ENCODE assay signal across 13 cellular contexts in the genomic region with DNA sequence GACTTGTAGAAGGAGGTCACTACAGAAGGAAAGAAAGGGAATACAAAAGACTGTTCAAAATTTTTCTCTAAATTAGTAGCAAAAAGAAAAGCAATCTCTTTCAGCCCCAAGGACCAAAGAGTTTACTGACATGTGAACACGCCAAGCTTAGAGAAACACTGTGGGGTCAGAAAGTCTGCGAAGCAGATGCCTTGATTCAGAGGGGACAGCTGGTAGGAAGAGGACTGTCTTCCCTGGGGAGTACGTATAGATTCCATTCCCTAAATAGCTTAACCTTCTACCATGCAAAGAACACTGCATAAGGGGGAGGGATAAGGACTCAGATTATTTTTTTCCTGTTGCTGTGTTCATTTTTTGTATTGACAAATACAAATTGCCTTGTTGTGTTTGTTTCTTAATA.
"Had no signal": no experiment of that assay in that cellular context is flagged by ENCODE, and none has a peak within 500 bp of the region (broad histone marks: within the 10 kb centered on the region; RNA-seq: fewer than 3 reads in every experiment).

No MANE protein-coding gene starts in this region.

- H3K4me3 ChIP-seq: body of pancreas, suprapubic skin had no signal

- H3K9me3 ChIP-seq: body of pancreas, suprapubic skin had no signal

- DNase-seq: activated CD4-positive, alpha-beta T cell treated with anti-CD3 and anti-CD28 coated beads, Interleukin-2, amount 50 U/mL, for 1 hour; activated T-cell treated with anti-CD3 and anti-CD28 coated beads, Interleukin-2, amount 50 U/mL, for 1 hour; body of pancreas; effector memory CD8-positive, alpha-beta T cell; hippocampal formation; kidney glomerular epithelial cell; natural killer cell; stimulated activated CD4-positive, alpha-beta T cell treated with anti-CD3 and anti-CD28 coated beads, Interleukin-4, amount 100 ng/mL, for 1 hour; stimulated activated CD8-positive, alpha-beta memory T cell treated with anti-CD3 and anti-CD28 coated beads, Interleukin-4, amount 100 ng/mL, for 48 hours; stimulated activated naive CD8-positive, alpha-beta T cell treated with anti-CD3 and anti-CD28 coated beads, Interleukin-15, Interleukin-2, amounts not matched to agents 100 U/mL and 50 U/mL, for 24 hours; T-helper 2 cell had no signal

- ATAC-seq: body of pancreas; effector memory CD8-positive, alpha-beta T cell; natural killer cell; sciatic nerve; stimulated activated naive CD8-positive, alpha-beta T cell treated with anti-CD3 and anti-CD28 coated beads, Interleukin-15, Interleukin-2, amounts not matched to agents 100 U/mL and 50 U/mL, for 24 hours had no signal

- H3K4me1 ChIP-seq: body of pancreas had no signal

- H3K27ac ChIP-seq: body of pancreas, suprapubic skin had no signal

- H3K27me3 ChIP-seq: body of pancreas, suprapubic skin had no signal

- H3K36me3 ChIP-seq: suprapubic skin had no signal
